25 cellular contexts compared by ENCODE assay signal in the genomic region with DNA sequence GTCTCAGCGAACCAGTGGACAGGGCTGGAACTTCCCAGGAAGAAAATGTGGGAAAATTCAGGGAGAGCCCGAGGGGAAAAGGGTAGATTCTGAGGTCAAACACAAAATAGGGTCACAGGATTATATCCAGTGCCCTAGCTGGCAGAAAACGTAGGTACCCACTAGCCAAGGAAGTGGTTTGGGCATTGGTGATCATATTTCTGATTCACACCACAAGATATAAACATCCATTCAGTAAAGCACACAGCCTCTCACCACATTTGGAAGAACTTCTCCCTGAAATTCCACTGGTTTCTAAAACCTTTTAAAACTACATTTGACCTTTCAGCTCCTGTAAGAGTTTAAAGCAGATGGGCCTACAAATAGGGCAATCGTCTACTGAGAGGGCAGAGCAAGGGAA.
DNase-seq lines count a peak whose midpoint lies in the region; ATAC-seq and TF ChIP-seq lines count a peak whose summit lies in the region.
"Had no signal": no experiment of that assay in that cellular context is flagged by ENCODE, and none has a peak within 500 bp of the region (broad histone marks: within the 10 kb centered on the region; RNA-seq: fewer than 3 reads in every experiment).

No MANE protein-coding gene starts in this region.

- peaks cover 7% of the 10 kb centered on the region for H3K9me3 Mint-ChIP-seq in MCF 10A (ENCODE audit: unreplicated experiment)

- CTCF ChIA-PET in MCF 10A (lab: Yijun Ruan, JAX): no interaction called here

- TF ChIP-seq CTCF in AG10803 (conservative IDR thresholded peaks at IDR 0.05; ENCODE audit: low read length) (no peak), astrocyte of the cerebellum (IDR thresholded peaks at IDR 0.05; ENCODE audit: low read depth, low read length, missing control alignments) (no peak), MCF 10A (IDR thresholded peaks at IDR 0.05; ENCODE audit: unreplicated experiment) (no peak)

- H3K4me3 ChIP-seq in AG10803 (ENCODE audit: low read length) (no peak overlapping the region), astrocyte of the cerebellum (ENCODE audit: low read depth, low read length) (no peak overlapping the region)
- H3K4me3 ChIP-seq: BLaER1, PC-9 had no signal

- H3K36me3 Mint-ChIP-seq in MCF 10A (ENCODE audit: insufficient read depth, unreplicated experiment): no peaks in the 10 kb centered on the region

- in situ Hi-C loops in astrocyte of the cerebellum (cut with HindIII; ENCODE audit: low sequenced_read_pairs): no loop called here

- no peak for ATAC-seq in GM19328 (IDR thresholded peaks at IDR 0.05; ENCODE audit: unreplicated experiment)
- ATAC-seq: HCT116 had no signal

- intact Hi-C loops in MCF 10A (cut with micrococcal nuclease): no loop called here

- DNase-seq in AG10803 (ENCODE audit: low read depth) (peak; percentile 48), HT1080 (ENCODE audit: low read depth) (peak; percentile 55), astrocyte of the cerebellum (ENCODE audit: low read depth) (peak; percentile 55), myocyte (ENCODE audit: low read depth) (peak; percentile 40), MCF 10A (ENCODE audit: unreplicated experiment) (no peak), DMS79 (lab: John Stamatoyannopoulos, UW) (no peak)
- DNase-seq in stimulated activated CD4-positive, alpha-beta T cell treated with anti-CD3 and anti-CD28 coated beads, Interleukin-2, amount 100 ng/mL, for 24 hours: no peak
- DNase-seq: Caco-2; CD4-positive, alpha-beta T cell; DMS 273 treated with DMSO at 0.1 percent for 48 hours; DND-41; GDM1; Karpas-422; NCI-H1092 treated with DMSO at 0.1 percent for 48 hours; NCI-H1436 treated with DMSO at 0.1 percent for 48 hours; NCI-H1930; NCI-H226; NCI-H510A treated with DMSO at 0.1 percent for 48 hours; NCI-H748 treated with DMSO at 0.1 percent for 48 hours; PC-9; SIG-M5; SK-N-SH had no signal

- no peak overlapping the region for H3K4me3 Mint-ChIP-seq in MCF 10A (ENCODE audit: unreplicated experiment)
- H3K4me3 Mint-ChIP-seq: CD4-positive, alpha-beta T cell had no signal

- no TSS peak for BruUV-seq in MCF 10A (replicated peaks; lab: Mats Ljungman, UMichigan)

- H3K27ac Mint-ChIP-seq in MCF 10A (ENCODE audit: low read depth, unreplicated experiment): no peak overlapping the region
- H3K27ac Mint-ChIP-seq: CD4-positive, alpha-beta T cell had no signal

- peaks cover 20% of the 10 kb centered on the region for H3K4me1 Mint-ChIP-seq in MCF 10A (ENCODE audit: insufficient read depth, unreplicated experiment)

- no peaks in the 10 kb centered on the region for H3K27me3 Mint-ChIP-seq in MCF 10A (ENCODE audit: insufficient read depth, unreplicated experiment)

- POLR2A ChIA-PET in MCF 10A (lab: Yijun Ruan, JAX): no interaction called here

Comparison
In these comparisons a context has a peak if more than half of its experiments do, and no peak if none do; other contexts are left out.
1. DNase-seq: peak in AG10803 (single experiment), HT1080 (single experiment), astrocyte of the cerebellum (single experiment) and myocyte (single experiment); none in MCF 10A (single experiment), stimulated activated CD4-positive, alpha-beta T cell treated with anti-CD3 and anti-CD28 coated beads, Interleukin-2, amount 100 ng/mL, for 24 hours (0 of 2) and DMS79 (single experiment).